ENCODE assay signal across 8 cellular contexts in genomic region chr9:4315582-4316215, GRCh38. TPM values are rescaled to one million over a fixed set of nuclear protein-coding genes. Genes with fewer than 3 reads are reported as not detected.
A peak's percentile ranks its signal among the peaks of the same experiment; 100 is the strongest.
DNase-seq lines count a peak whose midpoint lies in the region; ATAC-seq and TF ChIP-seq lines count a peak whose summit lies in the region.

No MANE protein-coding gene starts in this region.

- no peak for TF ChIP-seq POLR2A in spleen (IDR thresholded peaks at IDR 0.05)

- WGBS in right cardiac atrium, result 8% methylated on average over 4 of the region's 4 CpGs
- WGBS in spleen, 5 donors, result 4 to 10% (median 7%) methylated on average over 4 of the region's 4 CpGs

- H3K4me1 ChIP-seq in adipocyte (ENCODE audit: control insufficient read depth, insufficient read depth, low read length) (peaks cover 25% of the 10 kb centered on the region), right cardiac atrium (ENCODE audit: control insufficient read depth, insufficient read depth, low read length) (peaks cover 2% of the 10 kb centered on the region), spleen (peaks cover 0 to 8% (median 0%) of the 10 kb centered on the region in 6 donors)

- H3K9ac ChIP-seq in adipocyte (ENCODE audit: low read length), result no peak overlapping the region

- POLR2A ChIA-PET in HEK293T (lab: Yijun Ruan, JAX), result interaction anchor here (1.1 kb wide), 1 partner anchor 23 kb away, joined by 3 read pairs; no protein-coding TSS in a partner anchor

- CTCF ChIA-PET in HEK293T (lab: Yijun Ruan, JAX), result interaction anchor here (0.6 to 2.1 kb wide), 6 partner anchors 10 to 538 kb away, joined by 3 to 10 read pairs (median 4); no protein-coding TSS in a partner anchor

- no peaks in the 10 kb centered on the region for H3K9me3 ChIP-seq in adipocyte (ENCODE audit: control insufficient read depth, low read length)
- no peaks in the 10 kb centered on the region for H3K9me3 ChIP-seq in right cardiac atrium (ENCODE audit: control insufficient read depth, low read length)
- no peaks in the 10 kb centered on the region for H3K9me3 ChIP-seq in spleen

- ATAC-seq in right cardiac atrium, result peak; percentile 90 to 91

- H3K36me3 ChIP-seq in adipocyte (ENCODE audit: control insufficient read depth, insufficient read depth, low read length, severe bottlenecking), result no peaks in the 10 kb centered on the region
- H3K36me3 ChIP-seq in spleen, result no peaks in the 10 kb centered on the region

- peak; percentile 91 for TF ChIP-seq CTCF in GM12874 (IDR thresholded peaks at IDR 0.05; ENCODE audit: insufficient read depth, low read depth, low read length)
- peak; percentile 18 to 79 (median 70) for TF ChIP-seq CTCF in spleen (IDR thresholded peaks at IDR 0.05 in 8 of 11, conservative IDR thresholded peaks at IDR 0.05 in 3 of 11)

- peak; percentile 62 for DNase-seq in HEK293T (ENCODE audit: extremely low spot score)
- peak; percentile 77 for DNase-seq in NAMALWA (ENCODE audit: low spot score)
- peak; percentile 52 for DNase-seq in T follicular helper cell (ENCODE audit: low read depth)
- DNase-seq in adipocyte (ENCODE audit: low read depth), result peak; percentile 88
- DNase-seq in right cardiac atrium, result peak; percentile 74 to 91 (median 90)
- peak; percentile 84 for DNase-seq in spleen
- no peak for DNase-seq in KG1 (lab: John Stamatoyannopoulos, UW)

- no peak overlapping the region for H3K4me3 ChIP-seq in adipocyte (ENCODE audit: low read length)
- no peak overlapping the region for H3K4me3 ChIP-seq in right cardiac atrium (ENCODE audit: low read length)
- H3K4me3 ChIP-seq in spleen, result no peak overlapping the region

- H3K27me3 ChIP-seq in adipocyte (replicated peaks; ENCODE audit: control insufficient read depth, insufficient read depth, low read length) (no peaks in the 10 kb centered on the region), right cardiac atrium (ENCODE audit: control insufficient read depth, insufficient read depth) (no peaks in the 10 kb centered on the region), spleen (replicated peaks in 1 of 7) (no peaks in the 10 kb centered on the region)

- no peak overlapping the region for H3K27ac ChIP-seq in right cardiac atrium (ENCODE audit: low read length)
- no peak overlapping the region for H3K27ac ChIP-seq in spleen

- intact Hi-C loops in right cardiac atrium (cut with DNase I), result loop anchor here in 3 of 4 donors (5.0 to 10.0 kb wide), 3 partner anchors 49 to 59 kb away; no protein-coding TSS in a partner anchor
- intact Hi-C loops in spleen (cut with DNase I; ENCODE audit: low total_unique reads), result no loop called here

TF ChIP-seq in HEK293T, 16 proteins besides CTCF, POLR2A, EP300 and RAD21:
- TF ChIP-seq SP1 (IDR thresholded peaks at IDR 0.05), result no peak
- TF ChIP-seq HDGF (IDR thresholded peaks at IDR 0.05; ENCODE audit: borderline replicate concordance), result no peak
- TF ChIP-seq SUZ12 (IDR thresholded peaks at IDR 0.05), result no peak
- TF ChIP-seq TARDBP (IDR thresholded peaks at IDR 0.05), result no peak
- TF ChIP-seq PKNOX1 (IDR thresholded peaks at IDR 0.05), result no peak
- TF ChIP-seq ZNF384 (IDR thresholded peaks at IDR 0.05), result no peak
- TF ChIP-seq BHLHE40 (IDR thresholded peaks at IDR 0.05; ENCODE audit: borderline replicate concordance), result no peak
- no peak for TF ChIP-seq ELF4 (IDR thresholded peaks at IDR 0.05)
- no peak for TF ChIP-seq FOXA1 (IDR thresholded peaks at IDR 0.05)
- TF ChIP-seq CTBP1 (IDR thresholded peaks at IDR 0.05; ENCODE audit: borderline replicate concordance), result no peak
- TF ChIP-seq FOXK2 (IDR thresholded peaks at IDR 0.05), result no peak
- no peak for TF ChIP-seq L3MBTL2 (conservative IDR thresholded peaks at IDR 0.05)
- no peak for TF ChIP-seq LEF1 (IDR thresholded peaks at IDR 0.05; ENCODE audit: borderline replicate concordance)
- no peak for TF ChIP-seq ARNT (IDR thresholded peaks at IDR 0.05)
- no peak for TF ChIP-seq FOXM1 (IDR thresholded peaks at IDR 0.05; ENCODE audit: borderline replicate concordance)
- TF ChIP-seq NFRKB (IDR thresholded peaks at IDR 0.05), result no peak
TF ChIP-seq in HEK293T: peak in this region for 0.

RNA-seq across cellular contexts. Expression of gene GLIS3, which starts 15.8 kb away (rescaled TPM):
- 10 to 100 TPM in 1 of 4 donors, 1 to 10 TPM in 3; 4.0 to 10.6 (median 7.4) TPM for total RNA-seq in right cardiac atrium
- 1.6 TPM for polyA plus RNA-seq in right cardiac atrium
- 10 to 100 TPM; 17.3 to 54.4 (median 26.1) TPM for total RNA-seq in spleen
- 1 to 10 TPM in 1 of 3 donors, under 1 TPM in 2; 0.65 to 2.0 (median 0.83) TPM for polyA plus RNA-seq in spleen
